In genomic region chr6:120876405-120876804, GRCh38 we compare ENCODE assay signal across 13 cellular contexts.
DNase-seq lines count a peak whose midpoint lies in the region; ATAC-seq and TF ChIP-seq lines count a peak whose summit lies in the region.
"Had no signal": no experiment of that assay in that cellular context is flagged by ENCODE, and none has a peak within 500 bp of the region (broad histone marks: within the 10 kb centered on the region; RNA-seq: fewer than 3 reads in every experiment).

No MANE protein-coding gene starts in this region.

- no peak for DNase-seq in mucosa of gallbladder (ENCODE audit: low spot score)
- no peak for DNase-seq in NCI-H345 (lab: John Stamatoyannopoulos, UW)
- no peak for DNase-seq in gastrocnemius medialis
- DNase-seq: dermis blood vessel endothelial cell, HCEC 1CT, MG63, NCI-H2081 treated with DMSO at 0.1 percent for 48 hours, nucleus accumbens had no signal

- H3K4me1 ChIP-seq in gastrocnemius medialis: no peaks in the 10 kb centered on the region
- H3K4me1 ChIP-seq: ascending aorta had no signal

- no peaks in the 10 kb centered on the region for H3K36me3 ChIP-seq in gastrocnemius medialis
- H3K36me3 ChIP-seq: ascending aorta, MG63 had no signal

- intact Hi-C loops in gastrocnemius medialis (cut with DNase I; ENCODE audit: low total_unique reads): no loop called here

- TF ChIP-seq POLR2A in gastrocnemius medialis (IDR thresholded peaks at IDR 0.05): no peak

- H3K27ac ChIP-seq in gastrocnemius medialis: no peak overlapping the region
- H3K27ac ChIP-seq: ascending aorta had no signal

- ATAC-seq in GM19438 (IDR thresholded peaks at IDR 0.05; ENCODE audit: low read depth, unreplicated experiment): peak; percentile 72
- peak; percentile 55 for ATAC-seq in HG02852 (IDR thresholded peaks at IDR 0.05; ENCODE audit: unreplicated experiment)
- ATAC-seq in HG03520 (IDR thresholded peaks at IDR 0.05; ENCODE audit: unreplicated experiment): peak; percentile 46
- no peak for ATAC-seq in GM21526 (IDR thresholded peaks at IDR 0.05; ENCODE audit: low FRiP score, unreplicated experiment)
- no peak for ATAC-seq in gastrocnemius medialis

- H3K4me3 ChIP-seq in gastrocnemius medialis: no peak overlapping the region
- H3K4me3 ChIP-seq: ascending aorta, MG63 had no signal

- no peaks in the 10 kb centered on the region for H3K9me3 ChIP-seq in gastrocnemius medialis
- H3K9me3 ChIP-seq: ascending aorta, MG63 had no signal

- in situ Hi-C loops in gastrocnemius medialis (cut with MboI; ENCODE audit: low sequenced_read_pairs in 4 of 4): no loop called here

- no peak for TF ChIP-seq CTCF in gastrocnemius medialis (IDR thresholded peaks at IDR 0.05 in 4 of 5, conservative IDR thresholded peaks at IDR 0.05 in 1 of 5)

- H3K27me3 ChIP-seq in gastrocnemius medialis: no peaks in the 10 kb centered on the region
- H3K27me3 ChIP-seq: ascending aorta, MG63 had no signal

Comparison
In these comparisons a context has a peak if more than half of its experiments do, and no peak if none do; other contexts are left out.
1. ATAC-seq: peak in GM19438 (single experiment), HG02852 (single experiment) and HG03520 (single experiment); none in GM21526 (single experiment) and gastrocnemius medialis (0 of 2).